8 cellular contexts compared by ENCODE assay signal in genomic region chr9:122159026-122159924, GRCh38. TPM values are rescaled to one million over a fixed set of nuclear protein-coding genes. Genes with fewer than 3 reads are reported as not detected.
DNase-seq lines count a peak whose midpoint lies in the region; ATAC-seq and TF ChIP-seq lines count a peak whose summit lies in the region.

Gene MORN5 (plus strand): TSS chr9:122159908. CDS start chr9:122159973, 65 bp downstream.
Gene NDUFA8 (minus strand): TSS chr9:122159779. CDS start chr9:122159677, 102 bp downstream.

- H3K27ac Mint-ChIP-seq in activated naive CD8-positive, alpha-beta T cell treated with anti-CD3 and anti-CD28 coated beads for 36 hours, result peak within 1 kb of the TSS; percentile 94

- H2AFZ ChIP-seq in osteoblast (ENCODE audit: low read length), result peak within 1 kb of the TSS; percentile 97

- H3K9me3 Mint-ChIP-seq in activated naive CD8-positive, alpha-beta T cell treated with anti-CD3 and anti-CD28 coated beads for 36 hours, result peaks cover 6% of the 10 kb centered on the region

- ATAC-seq in HG02642 (IDR thresholded peaks at IDR 0.05; ENCODE audit: poor library complexity, unreplicated experiment), result peak; percentile 96
- peak; percentile 100 for ATAC-seq in thoracic aorta (ENCODE audit: insufficient number of reproducible peaks, low FRiP score, low read depth)

- peak within 1 kb of the TSS; percentile 96 for H3K4me3 Mint-ChIP-seq in activated naive CD8-positive, alpha-beta T cell treated with anti-CD3 and anti-CD28 coated beads for 36 hours

- intact Hi-C loops in head of caudate nucleus (cut with DNase I), result no loop called here

- peaks cover 5% of the 10 kb centered on the region for H3K36me3 Mint-ChIP-seq in activated naive CD8-positive, alpha-beta T cell treated with anti-CD3 and anti-CD28 coated beads for 36 hours

- H3K36me3 ChIP-seq in osteoblast (ENCODE audit: insufficient read depth, low read length) (no peaks in the 10 kb centered on the region), thoracic aorta (no peaks in the 10 kb centered on the region)

- H3K27me3 Mint-ChIP-seq in activated naive CD8-positive, alpha-beta T cell treated with anti-CD3 and anti-CD28 coated beads for 36 hours, result peaks cover 17% of the 10 kb centered on the region

- H4K20me1 ChIP-seq in osteoblast (ENCODE audit: insufficient read depth, low read length), result peaks cover 24% of the 10 kb centered on the region

- H3K4me3 ChIP-seq in GM12864 (ENCODE audit: low read depth, low read length) (peak within 1 kb of the TSS; percentile 90), osteoblast (ENCODE audit: insufficient read depth, low read length) (peak within 1 kb of the TSS; percentile 96), thoracic aorta (peak within 1 kb of the TSS; percentile 88)

- peak; percentile 86 for DNase-seq in GM12864 (ENCODE audit: low read depth)
- DNase-seq in NCI-H1105 (lab: John Stamatoyannopoulos, UW), result peak; percentile 92
- peak; percentile 85 for DNase-seq in SKM-1 (lab: John Stamatoyannopoulos, UW; ENCODE audit: unreplicated experiment)
- DNase-seq in activated naive CD8-positive, alpha-beta T cell treated with anti-CD3 and anti-CD28 coated beads for 36 hours, result peak; percentile 97
- DNase-seq in head of caudate nucleus, result peak; percentile 88 to 97 (median 93)
- DNase-seq in osteoblast (ENCODE audit: insufficient read length, low spot score, missing footprints), result peak; percentile 98
- peak; percentile 92 for DNase-seq in thoracic aorta (ENCODE audit: low spot score)

- H3K27ac ChIP-seq in osteoblast (ENCODE audit: low read depth, low read length), result peak within 1 kb of the TSS; percentile 81
- peak within 1 kb of the TSS in 1 of 2 donors; percentile 49 for H3K27ac ChIP-seq in thoracic aorta

- peak within 1 kb of the TSS; percentile 95 for H3K4me2 ChIP-seq in osteoblast (ENCODE audit: insufficient read depth, low read length)

- H3K79me2 ChIP-seq in osteoblast (ENCODE audit: insufficient read depth, low read length), result peaks cover 45% of the 10 kb centered on the region

- TF ChIP-seq CTCF in GM12864 (IDR thresholded peaks at IDR 0.05; ENCODE audit: low read depth, low read length, missing control alignments) (no peak), osteoblast (IDR thresholded peaks at IDR 0.05; ENCODE audit: extremely low read depth, low read depth, low read length) (no peak), thoracic aorta (IDR thresholded peaks at IDR 0.05) (peak; percentile 33)

- H3K27me3 ChIP-seq in osteoblast (ENCODE audit: insufficient read depth, low read length), result peaks cover 12% of the 10 kb centered on the region
- H3K27me3 ChIP-seq in thoracic aorta (replicated peaks; ENCODE audit: insufficient read depth), result no peaks in the 10 kb centered on the region

- peaks cover 28% of the 10 kb centered on the region for H3K4me1 Mint-ChIP-seq in activated naive CD8-positive, alpha-beta T cell treated with anti-CD3 and anti-CD28 coated beads for 36 hours

- H3K9me3 ChIP-seq in osteoblast (ENCODE audit: low read depth, low read length) (no peaks in the 10 kb centered on the region), thoracic aorta (no peaks in the 10 kb centered on the region)

- H3K4me1 ChIP-seq in osteoblast (ENCODE audit: insufficient read depth, low read length) (peaks cover 10% of the 10 kb centered on the region), thoracic aorta (ENCODE audit: control insufficient read depth in 1 of 2, low read depth in 2 of 2) (peaks cover 10 to 12% of the 10 kb centered on the region in 2 donors)

RNA-seq across cellular contexts. Expression of gene MORN5, which starts in this region (rescaled TPM):
- not detected for total RNA-seq in activated naive CD8-positive, alpha-beta T cell treated with anti-CD3 and anti-CD28 coated beads for 36 hours
- total RNA-seq in osteoblast (0.36 TPM in 1 of 2 replicates, not detected in the other), thoracic aorta (not detected)

RNA-seq across cellular contexts. Expression of gene NDUFA8, which starts in this region (rescaled TPM):
- 10 to 100 TPM; 55.2 to 56.4 TPM for total RNA-seq in activated naive CD8-positive, alpha-beta T cell treated with anti-CD3 and anti-CD28 coated beads for 36 hours
- 17.0 and 18.3 TPM in 2 replicates for total RNA-seq in osteoblast
- total RNA-seq in thoracic aorta, result 10 to 100 TPM; 14.6 to 19.3 TPM
